ENCODE assay signal across 1 cellular context in genomic region chr1:943545-944340, GRCh38.
TF ChIP-seq lines count a peak whose summit lies in the region.

No MANE protein-coding gene starts in this region.

TF ChIP-seq in HEK293, 187 proteins besides CTCF, POLR2A, EP300 and RAD21 (continued from another document):
- TF ChIP-seq, protein P1, sequence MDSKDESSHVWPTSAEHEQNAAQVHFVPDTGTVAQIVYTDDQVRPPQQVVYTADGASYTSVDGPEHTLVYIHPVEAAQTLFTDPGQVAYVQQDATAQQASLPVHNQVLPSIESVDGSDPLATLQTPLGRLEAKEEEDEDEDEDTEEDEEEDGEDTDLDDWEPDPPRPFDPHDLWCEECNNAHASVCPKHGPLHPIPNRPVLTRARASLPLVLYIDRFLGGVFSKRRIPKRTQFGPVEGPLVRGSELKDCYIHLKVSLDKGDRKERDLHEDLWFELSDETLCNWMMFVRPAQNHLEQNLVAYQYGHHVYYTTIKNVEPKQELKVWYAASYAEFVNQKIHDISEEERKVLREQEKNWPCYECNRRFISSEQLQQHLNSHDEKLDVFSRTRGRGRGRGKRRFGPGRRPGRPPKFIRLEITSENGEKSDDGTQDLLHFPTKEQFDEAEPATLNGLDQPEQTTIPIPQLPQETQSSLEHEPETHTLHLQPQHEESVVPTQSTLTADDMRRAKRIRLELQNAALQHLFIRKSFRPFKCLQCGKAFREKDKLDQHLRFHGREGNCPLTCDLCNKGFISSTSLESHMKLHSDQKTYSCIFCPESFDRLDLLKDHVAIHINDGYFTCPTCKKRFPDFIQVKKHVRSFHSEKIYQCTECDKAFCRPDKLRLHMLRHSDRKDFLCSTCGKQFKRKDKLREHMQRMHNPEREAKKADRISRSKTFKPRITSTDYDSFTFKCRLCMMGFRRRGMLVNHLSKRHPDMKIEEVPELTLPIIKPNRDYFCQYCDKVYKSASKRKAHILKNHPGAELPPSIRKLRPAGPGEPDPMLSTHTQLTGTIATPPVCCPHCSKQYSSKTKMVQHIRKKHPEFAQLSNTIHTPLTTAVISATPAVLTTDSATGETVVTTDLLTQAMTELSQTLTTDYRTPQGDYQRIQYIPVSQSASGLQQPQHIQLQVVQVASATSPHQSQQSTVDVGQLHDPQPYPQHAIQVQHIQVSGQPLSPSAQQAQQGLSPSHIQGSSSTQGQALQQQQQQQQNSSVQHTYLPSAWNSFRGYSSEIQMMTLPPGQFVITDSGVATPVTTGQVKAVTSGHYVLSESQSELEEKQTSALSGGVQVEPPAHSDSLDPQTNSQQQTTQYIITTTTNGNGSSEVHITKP (tag by site-specific recombination; IDR thresholded peaks at IDR 0.05) = peak; percentile 34
- TF ChIP-seq ZNF664 (tag by site-specific recombination; IDR thresholded peaks at IDR 0.05) (no peak), ZBTB20 (tag by site-specific recombination; IDR thresholded peaks at IDR 0.05) (peak; percentile 61; the same call in 1 of the 2 replicates), ZNF10 (tag by site-specific recombination; IDR thresholded peaks at IDR 0.05) (peak; percentile 51; the same call in 1 of the 2 replicates), ZNF394 (tag by site-specific recombination; IDR thresholded peaks at IDR 0.05; ENCODE audit: borderline replicate concordance) (peak; percentile 49; the same call in 1 of the 2 replicates), ZNF174 (tag by site-specific recombination; IDR thresholded peaks at IDR 0.05) (no peak), ZNF623 (tag by site-specific recombination; IDR thresholded peaks at IDR 0.05) (no peak), IKZF3 (tag by site-specific recombination; IDR thresholded peaks at IDR 0.05) (peak; percentile 46; the same call in 1 of the 2 replicates), ZNF544 (tag by site-specific recombination; IDR thresholded peaks at IDR 0.05) (no peak)
- TF ChIP-seq, protein P2, sequence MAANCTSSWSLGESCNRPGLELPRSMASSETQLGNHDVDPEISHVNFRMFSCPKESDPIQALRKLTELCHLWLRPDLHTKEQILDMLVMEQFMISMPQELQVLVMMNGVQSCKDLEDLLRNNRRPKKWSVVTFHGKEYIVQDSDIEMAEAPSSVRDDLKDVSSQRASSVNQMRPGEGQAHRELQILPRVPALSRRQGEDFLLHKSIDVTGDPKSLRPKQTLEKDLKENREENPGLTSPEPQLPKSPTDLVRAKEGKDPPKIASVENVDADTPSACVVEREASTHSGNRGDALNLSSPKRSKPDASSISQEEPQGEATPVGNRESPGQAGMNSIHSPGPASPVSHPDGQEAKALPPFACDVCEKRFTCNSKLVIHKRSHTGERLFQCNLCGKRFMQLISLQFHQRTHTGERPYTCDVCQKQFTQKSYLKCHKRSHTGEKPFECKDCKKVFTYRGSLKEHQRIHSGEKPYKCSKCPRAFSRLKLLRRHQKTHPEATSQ (tag by site-specific recombination; IDR thresholded peaks at IDR 0.05) = 0 out of 2 replicates have a peak, but pooled peaks have one; percentile 19
- TF ChIP-seq, protein P3, sequence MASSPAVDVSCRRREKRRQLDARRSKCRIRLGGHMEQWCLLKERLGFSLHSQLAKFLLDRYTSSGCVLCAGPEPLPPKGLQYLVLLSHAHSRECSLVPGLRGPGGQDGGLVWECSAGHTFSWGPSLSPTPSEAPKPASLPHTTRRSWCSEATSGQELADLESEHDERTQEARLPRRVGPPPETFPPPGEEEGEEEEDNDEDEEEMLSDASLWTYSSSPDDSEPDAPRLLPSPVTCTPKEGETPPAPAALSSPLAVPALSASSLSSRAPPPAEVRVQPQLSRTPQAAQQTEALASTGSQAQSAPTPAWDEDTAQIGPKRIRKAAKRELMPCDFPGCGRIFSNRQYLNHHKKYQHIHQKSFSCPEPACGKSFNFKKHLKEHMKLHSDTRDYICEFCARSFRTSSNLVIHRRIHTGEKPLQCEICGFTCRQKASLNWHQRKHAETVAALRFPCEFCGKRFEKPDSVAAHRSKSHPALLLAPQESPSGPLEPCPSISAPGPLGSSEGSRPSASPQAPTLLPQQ (tag by site-specific recombination; IDR thresholded peaks at IDR 0.05) = peak; percentile 88
